ENCODE assay signal across 18 cellular contexts in the genomic region with DNA sequence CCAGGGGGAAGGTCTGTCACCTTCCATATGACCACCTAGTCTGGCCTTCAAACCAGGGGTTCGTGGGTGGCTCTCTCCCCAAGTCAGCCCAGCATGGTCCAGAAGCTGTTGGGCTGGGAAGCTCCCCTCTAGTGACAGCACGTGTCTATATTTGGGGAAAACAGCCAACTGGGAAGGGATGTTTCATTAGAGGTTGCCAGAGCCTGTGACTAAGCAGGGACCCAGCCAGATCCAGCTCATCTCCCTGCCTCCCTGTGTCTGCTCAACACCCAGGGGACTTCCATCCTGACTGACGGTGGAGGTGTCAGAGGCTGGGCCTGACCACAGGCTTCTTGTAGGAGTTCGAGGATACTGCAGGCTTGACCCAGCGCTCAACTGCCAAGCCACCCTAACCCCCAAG. TPM values are rescaled to one million over a fixed set of nuclear protein-coding genes. Genes with fewer than 3 reads are reported as not detected.
DNase-seq lines count a peak whose midpoint lies in the region; ATAC-seq, FAIRE-seq and TF ChIP-seq lines count a peak whose summit lies in the region.
"Had no signal": no experiment of that assay in that cellular context is flagged by ENCODE, and none has a peak within 500 bp of the region (broad histone marks: within the 10 kb centered on the region; RNA-seq: fewer than 3 reads in every experiment).

No MANE protein-coding gene starts in this region.

- no peak overlapping the region for H3K4me2 ChIP-seq in keratinocyte (ENCODE audit: control insufficient read depth, extremely low read depth, insufficient read depth, low read depth, low read length)

- intact Hi-C loops in Right ventricle myocardium inferior (cut with DNase I): no loop called here
- intact Hi-C loops in left ventricle myocardium inferior (cut with micrococcal nuclease): no loop called here
- intact Hi-C loops in upper lobe of right lung (cut with DNase I): no loop called here

- peaks cover 6% of the 10 kb centered on the region for H3K79me2 ChIP-seq in keratinocyte (ENCODE audit: control insufficient read depth, insufficient read depth, low read length)

- no peak overlapping the region for H2AFZ ChIP-seq in keratinocyte (ENCODE audit: control insufficient read depth, low read length)

- H3K4me3 ChIP-seq in left ventricle myocardium inferior (no peak overlapping the region), keratinocyte (ENCODE audit: control insufficient read depth in 2 of 3, extremely low read depth in 1 of 3, insufficient read depth in 2 of 3, low read depth in 1 of 3, low read length in 3 of 3) (no peak overlapping the region), upper lobe of right lung (no peak overlapping the region)
- H3K4me3 ChIP-seq: skin epidermis had no signal

- H3K36me3 ChIP-seq in left ventricle myocardium inferior: peaks cover 10% of the 10 kb centered on the region
- peaks cover 2 to 15% of the 10 kb centered on the region in 2 experiments for H3K36me3 ChIP-seq in keratinocyte (ENCODE audit: control insufficient read depth in 2 of 2, extremely low read depth in 1 of 2, insufficient read depth in 2 of 2, low read length in 2 of 2)
- H3K36me3 ChIP-seq in upper lobe of right lung: no peaks in the 10 kb centered on the region

- ATAC-seq in Right ventricle myocardium inferior (peak; percentile 27), upper lobe of right lung (peak; percentile 11), HG03342 (IDR thresholded peaks at IDR 0.05; ENCODE audit: unreplicated experiment) (no peak), HG02678 (IDR thresholded peaks at IDR 0.05; ENCODE audit: unreplicated experiment) (no peak)
- ATAC-seq: activated naive CD8-positive, alpha-beta T cell treated with anti-CD3 and anti-CD28 coated beads, Interleukin-2, amount 50 U/mL, for 24 hours; HepG2; natural killer cell treated with Interleukin-12 subunit alpha and Interleukin-12 subunit beta and Interleukin-15 and Interleukin-18, amount 100 ng/mL, for 72 hours; T-helper 17 cell had no signal

- H4K20me1 ChIP-seq in keratinocyte (ENCODE audit: control insufficient read depth, extremely low read depth, insufficient read depth, low read length): peaks cover 4% of the 10 kb centered on the region

- no peaks in the 10 kb centered on the region for H3K9me1 ChIP-seq in keratinocyte (ENCODE audit: control insufficient read depth, extremely low read depth, insufficient read depth, low read length)

- peak; percentile 20 for FAIRE-seq in keratinocyte (lab: Jason Lieb, UNC)
- FAIRE-seq: A204.1, HepG2 had no signal

- DNase-seq in Right ventricle myocardium inferior (ENCODE audit: missing footprints) (no peak), left ventricle myocardium inferior (no peak), astrocyte of the hippocampus (ENCODE audit: low read depth, low spot score) (peak; percentile 17), keratinocyte (ENCODE audit: low read depth, low spot score) (no peak), upper lobe of right lung (no peak), NCI-H1436 treated with DMSO at 0.1 percent for 48 hours (lab: John Stamatoyannopoulos, UW) (no peak)
- DNase-seq: activated naive CD8-positive, alpha-beta T cell treated with anti-CD3 and anti-CD28 coated beads, Interleukin-2, amount 50 U/mL, for 24 hours; activated T-cell treated with anti-CD3 and anti-CD28 coated beads, Interleukin-2, amount 50 U/mL, for 24 hours; foreskin melanocyte; NCI-H1417 treated with DMSO at 0.1 percent for 48 hours; NCI-H510A; T-helper 17 cell had no signal

- H3K4me1 ChIP-seq in left ventricle myocardium inferior (peaks cover 6% of the 10 kb centered on the region), keratinocyte (ENCODE audit: control insufficient read depth, extremely low read depth, insufficient read depth, low read length) (no peaks in the 10 kb centered on the region), upper lobe of right lung (no peaks in the 10 kb centered on the region)

- no peak overlapping the region for H3K27ac ChIP-seq in left ventricle myocardium inferior (replicated peaks)
- peak overlapping the region; percentile 16 for H3K27ac ChIP-seq in keratinocyte (ENCODE audit: control insufficient read depth, insufficient read depth, low read length)
- H3K27ac ChIP-seq in upper lobe of right lung: no peak overlapping the region
- H3K27ac ChIP-seq: skin epidermis had no signal

- TF ChIP-seq CTCF in left ventricle myocardium inferior (IDR thresholded peaks at IDR 0.05; ENCODE audit: borderline replicate concordance): no peak
- no peak for TF ChIP-seq CTCF in keratinocyte (optimal IDR thresholded peaks at IDR 0.05 in 1 of 3, IDR thresholded peaks at IDR 0.05 in 1 of 3, conservative IDR thresholded peaks at IDR 0.05 in 1 of 3; ENCODE audit: extremely low read depth in 1 of 3, insufficient read depth in 2 of 3, low read length in 3 of 3)
- TF ChIP-seq CTCF in upper lobe of right lung (IDR thresholded peaks at IDR 0.05): no peak

- H3K9me3 ChIP-seq in left ventricle myocardium inferior (replicated peaks): no peaks in the 10 kb centered on the region
- H3K9me3 ChIP-seq in keratinocyte (ENCODE audit: control insufficient read depth, low read depth, low read length): no peaks in the 10 kb centered on the region
- H3K9me3 ChIP-seq in upper lobe of right lung: no peaks in the 10 kb centered on the region

- H3K27me3 ChIP-seq in left ventricle myocardium inferior (ENCODE audit: low read depth) (no peaks in the 10 kb centered on the region), keratinocyte (ENCODE audit: control insufficient read depth, extremely low read depth, insufficient read depth, low read length) (no peaks in the 10 kb centered on the region), upper lobe of right lung (no peaks in the 10 kb centered on the region)

- dilution Hi-C loops in keratinocyte (cut with MboI; ENCODE audit: extremely low pct_ligation_motif_present, low sequenced_read_pairs): no loop called here

- H3K9ac ChIP-seq in keratinocyte (ENCODE audit: control insufficient read depth, extremely low read depth, insufficient read depth, low read length): no peak overlapping the region

RNA-seq across cellular contexts. Expression of a gene that starts 10.5 kb away (rescaled TPM):
- total RNA-seq in Right ventricle myocardium inferior (21.6 TPM), left ventricle myocardium inferior (22.2 TPM), upper lobe of right lung (20.9 TPM)
- polyA plus RNA-seq in keratinocyte: 68.9 to 96.1 TPM (median 76.2 TPM) in 3 replicates
- polyA plus RNA-seq in keratinocyte (2011; ENCODE audit: low read depth): 9.9 TPM
- 74.0 and 89.5 TPM in 2 replicates for polyA plus RNA-seq in keratinocyte (2011; cell fraction: cytosol; rRNA removed)
- polyA plus RNA-seq in keratinocyte (2011; cell fraction: nucleus; rRNA removed): 63.0 and 64.9 TPM in 2 replicates
- 55.3 and 58.4 TPM in 2 replicates for polyA plus RNA-seq in keratinocyte (2012; ENCODE audit: low replicate concordance)
- polyA minus RNA-seq in keratinocyte: 40.1 to 45.6 TPM (median 43.1 TPM) in 3 replicates
- 18.6 TPM for polyA minus RNA-seq in keratinocyte (2011; cell fraction: cytosol; rRNA and poly(A)+ RNA removed)
- 9.5 and 17.2 TPM in 2 replicates for polyA minus RNA-seq in keratinocyte (2011; cell fraction: nucleus; rRNA and poly(A)+ RNA removed)

RNA-seq across cellular contexts. Expression of a gene that starts 10.6 kb away (rescaled TPM):
- total RNA-seq in Right ventricle myocardium inferior (688 TPM), left ventricle myocardium inferior (507 TPM), upper lobe of right lung (106 TPM)
- 83.8 to 166 TPM (median 156 TPM) in 3 replicates for polyA plus RNA-seq in keratinocyte
- polyA plus RNA-seq in keratinocyte (2011; ENCODE audit: low read depth): 67.7 TPM
- polyA plus RNA-seq in keratinocyte (2011; cell fraction: cytosol; rRNA removed): 129 and 166 TPM in 2 replicates
- polyA plus RNA-seq in keratinocyte (2011; cell fraction: nucleus; rRNA removed): 90.3 and 111 TPM in 2 replicates
- polyA plus RNA-seq in keratinocyte (2012; ENCODE audit: low replicate concordance): 144 and 181 TPM in 2 replicates
- 82.8 to 595 TPM (median 103 TPM) in 3 replicates for polyA minus RNA-seq in keratinocyte
- polyA minus RNA-seq in keratinocyte (2011; cell fraction: cytosol; rRNA and poly(A)+ RNA removed): 172 TPM
- polyA minus RNA-seq in keratinocyte (2011; cell fraction: nucleus; rRNA and poly(A)+ RNA removed): 39.4 and 48.7 TPM in 2 replicates

RNA-seq across cellular contexts. Expression of a gene that starts 42.9 kb away (rescaled TPM):
- 109 TPM for total RNA-seq in Right ventricle myocardium inferior
- 163 TPM for total RNA-seq in left ventricle myocardium inferior
- polyA plus RNA-seq in keratinocyte: 41.0 to 72.4 TPM (median 47.0 TPM) in 3 replicates
- polyA plus RNA-seq in keratinocyte (2011; ENCODE audit: low read depth): 19.5 TPM
- polyA plus RNA-seq in keratinocyte (2011; cell fraction: cytosol; rRNA removed): 39.1 and 45.4 TPM in 2 replicates
- polyA plus RNA-seq in keratinocyte (2011; cell fraction: nucleus; rRNA removed): 46.7 and 51.3 TPM in 2 replicates
- 21.7 and 29.1 TPM in 2 replicates for polyA plus RNA-seq in keratinocyte (2012; ENCODE audit: low replicate concordance)
- 37.6 to 94.8 TPM (median 56.3 TPM) in 3 replicates for polyA minus RNA-seq in keratinocyte
- 50.5 TPM for polyA minus RNA-seq in keratinocyte (2011; cell fraction: cytosol; rRNA and poly(A)+ RNA removed)
- polyA minus RNA-seq in keratinocyte (2011; cell fraction: nucleus; rRNA and poly(A)+ RNA removed): 10.4 and 20.2 TPM in 2 replicates
- total RNA-seq in upper lobe of right lung: 43.9 TPM

Comparison
In these comparisons a context has a peak if more than half of its experiments do, and no peak if none do; other contexts are left out.
1. ATAC-seq: peak in Right ventricle myocardium inferior (single experiment) and upper lobe of right lung (single experiment); none in HG03342 (single experiment) and HG02678 (single experiment).